ENCODE assay signal across 7 cellular contexts in genomic region chr6:57368965-57369731, GRCh38. TPM values are rescaled to one million over a fixed set of nuclear protein-coding genes. Genes with fewer than 3 reads are reported as not detected.
A peak's percentile ranks its signal among the peaks of the same experiment; 100 is the strongest.
DNase-seq lines count a peak whose midpoint lies in the region; ATAC-seq and TF ChIP-seq lines count a peak whose summit lies in the region.
"Not testable (repeated sequence)": the region's sequence is repeated elsewhere in the genome, so short reads cannot be mapped to it uniquely, and the experiment has no call there.

No MANE protein-coding gene starts in this region.

- not testable (repeated sequence) for H3K4me3 ChIP-seq in Panc1 (ENCODE audit: low read depth in 2 of 2, low read length in 2 of 2); endodermal cell (ENCODE audit: low read length); lung

- not testable (repeated sequence) for H3K4me1 Mint-ChIP-seq in activated CD4-positive, alpha-beta T cell treated with anti-CD3 and anti-CD28 coated beads, Interleukin-2, amount 10 ng/mL, durations not matched to agents 24 days and 14 days
- peaks cover 19% of the 10 kb centered on the region for H3K4me1 Mint-ChIP-seq in endodermal cell

- TF ChIP-seq CTCF in Panc1 (IDR thresholded peaks at IDR 0.05); endodermal cell (conservative IDR thresholded peaks at IDR 0.05); lung (IDR thresholded peaks at IDR 0.05; ENCODE audit: control extremely low read depth, extremely low read depth): not testable (repeated sequence)

- H3K36me3 ChIP-seq in Panc1 (ENCODE audit: control insufficient read depth, insufficient read depth, low read length); endodermal cell (ENCODE audit: control insufficient read depth, insufficient read depth, low read length); lung (ENCODE audit: control insufficient read depth in 2 of 2, insufficient read depth in 2 of 2, low read length in 2 of 2): not testable (repeated sequence)

- intact Hi-C loops in Panc1 (cut with micrococcal nuclease; ENCODE audit: unreplicated experiment); activated CD4-positive, alpha-beta T cell treated with anti-CD3 and anti-CD28 coated beads, Interleukin-2, amount 10 ng/mL, durations not matched to agents 24 days and 14 days (cut with micrococcal nuclease): not testable (repeated sequence)

- in situ Hi-C loops in Panc1 (cut with HindIII; ENCODE audit: low pct_unique_long_range_greater_than_20kb, low sequenced_read_pairs), result not testable (repeated sequence)

- peaks cover 17% of the 10 kb centered on the region for H3K36me3 Mint-ChIP-seq in activated CD4-positive, alpha-beta T cell treated with anti-CD3 and anti-CD28 coated beads, Interleukin-2, amount 10 ng/mL, durations not matched to agents 24 days and 14 days (ENCODE audit: low read depth)
- peaks cover 0 to 12% of the 10 kb centered on the region in 2 donors for H3K36me3 Mint-ChIP-seq in activated naive CD4-positive, alpha-beta T cell treated with anti-CD3 and anti-CD28 coated beads, Interleukin-2, amount 50 U/mL, for 72 hours
- H3K36me3 Mint-ChIP-seq in endodermal cell (ENCODE audit: low read depth), result not testable (repeated sequence)

- ATAC-seq in Panc1 (peak; percentile 58), lung (ENCODE audit: insufficient read depth, low FRiP score) (peak; percentile 27)
- peak; percentile 39 to 76 for ATAC-seq in activated naive CD4-positive, alpha-beta T cell treated with anti-CD3 and anti-CD28 coated beads, Interleukin-2, amount 50 U/mL, for 72 hours
- peak; percentile 46 for ATAC-seq in stimulated activated naive CD8-positive, alpha-beta T cell treated with anti-CD3 and anti-CD28 coated beads, Interleukin-15, Interleukin-2, amounts not matched to agents 100 U/mL and 50 U/mL, for 24 hours

- H3K4me3 Mint-ChIP-seq in activated CD4-positive, alpha-beta T cell treated with anti-CD3 and anti-CD28 coated beads, Interleukin-2, amount 10 ng/mL, durations not matched to agents 24 days and 14 days; endodermal cell: not testable (repeated sequence)

- H3K27ac Mint-ChIP-seq in activated CD4-positive, alpha-beta T cell treated with anti-CD3 and anti-CD28 coated beads, Interleukin-2, amount 10 ng/mL, durations not matched to agents 24 days and 14 days, result peak overlapping the region; percentile 60
- H3K27ac Mint-ChIP-seq in activated naive CD4-positive, alpha-beta T cell treated with anti-CD3 and anti-CD28 coated beads, Interleukin-2, amount 50 U/mL, for 72 hours, result not testable (repeated sequence)
- peak overlapping the region; percentile 52 for H3K27ac Mint-ChIP-seq in endodermal cell

- BruUV-seq in Panc1 (replicated peaks; lab: Mats Ljungman, UMichigan), result not testable (repeated sequence)

- not testable (repeated sequence) for H3K27ac ChIP-seq in Panc1 (ENCODE audit: low read length); endodermal cell (ENCODE audit: low read depth, low read length); lung (ENCODE audit: low read depth in 1 of 2, low read length in 1 of 2)

- H3K9ac ChIP-seq in endodermal cell (ENCODE audit: extremely low read depth, low read length, poor library complexity, severe bottlenecking), result not testable (repeated sequence)

- H3K4me1 ChIP-seq in Panc1 (ENCODE audit: control insufficient read depth, insufficient read depth, low read length); endodermal cell (ENCODE audit: control insufficient read depth, insufficient read depth, low read length); lung (ENCODE audit: control insufficient read depth in 2 of 2, insufficient read depth in 2 of 2, low read length in 2 of 2): not testable (repeated sequence)

- DNase-seq in ELR (ENCODE audit: low read depth), result peak; percentile 14
- not testable (repeated sequence) for DNase-seq in Panc1 (ENCODE audit: low read depth, low spot score); activated CD4-positive, alpha-beta T cell treated with anti-CD3 and anti-CD28 coated beads, Interleukin-2, amount 10 ng/mL, durations not matched to agents 24 days and 14 days; activated naive CD4-positive, alpha-beta T cell treated with anti-CD3 and anti-CD28 coated beads, Interleukin-2, amount 50 U/mL, for 72 hours (ENCODE audit: low spot score in 2 of 2); endodermal cell; lung (ENCODE audit: low spot score); stimulated activated naive CD8-positive, alpha-beta T cell treated with anti-CD3 and anti-CD28 coated beads, Interleukin-15, Interleukin-2, amounts not matched to agents 100 U/mL and 50 U/mL, for 24 hours

- POLR2A ChIA-PET in Panc1 (lab: Charles Lee), result not testable (repeated sequence)

- H3K9me3 Mint-ChIP-seq in activated CD4-positive, alpha-beta T cell treated with anti-CD3 and anti-CD28 coated beads, Interleukin-2, amount 10 ng/mL, durations not matched to agents 24 days and 14 days; activated naive CD4-positive, alpha-beta T cell treated with anti-CD3 and anti-CD28 coated beads, Interleukin-2, amount 50 U/mL, for 72 hours; endodermal cell: not testable (repeated sequence)

- WGBS in endodermal cell (ENCODE audit: insufficient coverage in 1 of 2, insufficient read length in 1 of 2), 2 experiments, result 100% methylated on average over 2 of the region's 4 CpGs; no CpG with 5 or more reads in 1 of the 2 experiments
- WGBS in lung, 2 donors, result 83 to 92% methylated on average over 4 of the region's 4 CpGs

- H3K9me3 ChIP-seq in Panc1 (ENCODE audit: control insufficient read depth, insufficient read depth, low read depth, low read length); endodermal cell (ENCODE audit: control insufficient read depth, low read length); lung (ENCODE audit: control insufficient read depth in 2 of 2, insufficient read depth in 1 of 2, low read length in 1 of 2): not testable (repeated sequence)

- H3K27me3 ChIP-seq in Panc1 (ENCODE audit: control insufficient read depth, insufficient read depth, low read length); endodermal cell (ENCODE audit: control insufficient read depth, insufficient read depth, low read length, poor library complexity, severe bottlenecking); lung (ENCODE audit: control insufficient read depth, insufficient read depth): not testable (repeated sequence)

- not testable (repeated sequence) for H3K27me3 Mint-ChIP-seq in activated CD4-positive, alpha-beta T cell treated with anti-CD3 and anti-CD28 coated beads, Interleukin-2, amount 10 ng/mL, durations not matched to agents 24 days and 14 days; endodermal cell (ENCODE audit: insufficient read depth)

- CTCF ChIA-PET in Panc1 (lab: Charles Lee), result not testable (repeated sequence)

RNA-seq across cellular contexts. Expression of gene PRIM2, which starts 51.7 kb away (rescaled TPM):
- 30.7 TPM for total RNA-seq in Panc1 (2021; ENCODE audit: unreplicated experiment)
- 8.0 TPM for polyA plus RNA-seq in Panc1 (2012; ENCODE audit: insufficient read length)
- 37.5 and 41.3 TPM in 2 replicates for total RNA-seq in activated CD4-positive, alpha-beta T cell treated with anti-CD3 and anti-CD28 coated beads, Interleukin-2, amount 10 ng/mL, durations not matched to agents 24 days and 14 days
- 10 to 100 TPM; 45.5 to 67.6 TPM for total RNA-seq in activated naive CD4-positive, alpha-beta T cell treated with anti-CD3 and anti-CD28 coated beads, Interleukin-2, amount 50 U/mL, for 72 hours
- 10 to 100 TPM; 30.9 to 43.1 TPM for total RNA-seq in endodermal cell
- 19.7 TPM for polyA plus RNA-seq in endodermal cell (2013, experiment 1 of 2)
- polyA plus RNA-seq in endodermal cell (2013, experiment 2 of 2), result 19.6 TPM
- total RNA-seq in lung, result 10 to 100 TPM in 1 of 2 donors, 1 to 10 TPM in 1; 8.6 to 21.8 TPM
- 1 to 10 TPM; 4.0 to 4.6 TPM for polyA plus RNA-seq in lung
